Comparison of ENCODE assay signal across 13 cellular contexts in genomic region chr5:57243286-57244137, GRCh38.
A peak's percentile ranks its signal among the peaks of the same experiment; 100 is the strongest.
DNase-seq lines count a peak whose midpoint lies in the region; ATAC-seq and TF ChIP-seq lines count a peak whose summit lies in the region.
"Had no signal": no experiment of that assay in that cellular context is flagged by ENCODE, and none has a peak within 500 bp of the region (broad histone marks: within the 10 kb centered on the region; RNA-seq: fewer than 3 reads in every experiment).

No MANE protein-coding gene starts in this region.

- WGBS in heart left ventricle, 4 donors = 90 to 97% (median 94%) methylated on average over 6 of the region's 6 CpGs

- no peaks in the 10 kb centered on the region for H3K27me3 Mint-ChIP-seq in stimulated activated naive CD8-positive, alpha-beta T cell treated with anti-CD3 and anti-CD28 coated beads, Interleukin-15, Interleukin-2, amounts not matched to agents 100 ng/mL and 50 ng/mL, for 24 hours
- no peaks in the 10 kb centered on the region for H3K27me3 Mint-ChIP-seq in activated CD4-positive, alpha-beta memory T cell treated with anti-CD3 and anti-CD28 coated beads for 36 hours

- no peak for TF ChIP-seq POLR2A in heart left ventricle (IDR thresholded peaks at IDR 0.05)

- H3K4me1 Mint-ChIP-seq in stimulated activated naive CD8-positive, alpha-beta T cell treated with anti-CD3 and anti-CD28 coated beads, Interleukin-15, Interleukin-2, amounts not matched to agents 100 ng/mL and 50 ng/mL, for 24 hours (ENCODE audit: low read depth) = peaks cover 43% of the 10 kb centered on the region
- peaks cover 30% of the 10 kb centered on the region for H3K4me1 Mint-ChIP-seq in activated CD4-positive, alpha-beta memory T cell treated with anti-CD3 and anti-CD28 coated beads for 36 hours (ENCODE audit: low read depth)

- H3K9me3 ChIP-seq in upper lobe of right lung = no peaks in the 10 kb centered on the region
- no peaks in the 10 kb centered on the region for H3K9me3 ChIP-seq in heart left ventricle
- H3K9me3 ChIP-seq: lower lobe of right lung had no signal

- CTCF ChIA-PET in activated CD4-positive, alpha-beta memory T cell treated with anti-CD3 and anti-CD28 coated beads for 36 hours (lab: Charles Lee) = no interaction called here

- H3K4me1 ChIP-seq in upper lobe of right lung (no peaks in the 10 kb centered on the region), heart left ventricle (peaks cover 0 to 11% (median 0%) of the 10 kb centered on the region in 12 donors)

- H3K27me3 ChIP-seq in upper lobe of right lung = no peaks in the 10 kb centered on the region
- H3K27me3 ChIP-seq in heart left ventricle = no peaks in the 10 kb centered on the region

- no peak for DNase-seq in stimulated activated naive CD8-positive, alpha-beta T cell treated with anti-CD3 and anti-CD28 coated beads, Interleukin-15, Interleukin-2, amounts not matched to agents 100 U/mL and 50 U/mL, for 24 hours
- DNase-seq in activated CD4-positive, alpha-beta memory T cell treated with anti-CD3 and anti-CD28 coated beads for 36 hours = no peak
- DNase-seq in upper lobe of right lung (no peak), heart left ventricle (no peak), C1 segment of cervical spinal cord (lab: John Stamatoyannopoulos, UW) (no peak)
- DNase-seq: lower lobe of right lung; NCI-H446 treated with DMSO at 0.1 percent for 48 hours; stimulated activated CD4-positive, alpha-beta T cell treated with anti-CD3 and anti-CD28 coated beads, Interleukin-12 subunit alpha, Interleukin-12 subunit beta, amount 100 ng/mL, for 4 hours; substantia nigra had no signal

- no peak for ATAC-seq in stimulated activated naive CD8-positive, alpha-beta T cell treated with anti-CD3 and anti-CD28 coated beads, Interleukin-15, Interleukin-2, amounts not matched to agents 100 U/mL and 50 U/mL, for 24 hours
- peak; percentile 90 for ATAC-seq in HG02938 (IDR thresholded peaks at IDR 0.05; ENCODE audit: unreplicated experiment)
- peak; percentile 54 for ATAC-seq in upper lobe of right lung
- ATAC-seq in heart left ventricle = no peak
- ATAC-seq in GM19324 (IDR thresholded peaks at IDR 0.05; ENCODE audit: low FRiP score, unreplicated experiment) = no peak

- H3K36me3 ChIP-seq in upper lobe of right lung (peaks cover 28% of the 10 kb centered on the region), heart left ventricle (peaks cover 0 to 72% (median 43%) of the 10 kb centered on the region in 9 donors)

- H3K27ac Mint-ChIP-seq in stimulated activated naive CD8-positive, alpha-beta T cell treated with anti-CD3 and anti-CD28 coated beads, Interleukin-15, Interleukin-2, amounts not matched to agents 100 ng/mL and 50 ng/mL, for 24 hours = peak overlapping the region; percentile 50
- H3K27ac Mint-ChIP-seq in activated CD4-positive, alpha-beta memory T cell treated with anti-CD3 and anti-CD28 coated beads for 36 hours = peak overlapping the region; percentile 62

- H3K27ac ChIP-seq in upper lobe of right lung (no peak overlapping the region), heart left ventricle (no peak overlapping the region)
- H3K27ac ChIP-seq: C4-2B, lower lobe of right lung had no signal

- H3K9me3 Mint-ChIP-seq in stimulated activated naive CD8-positive, alpha-beta T cell treated with anti-CD3 and anti-CD28 coated beads, Interleukin-15, Interleukin-2, amounts not matched to agents 100 ng/mL and 50 ng/mL, for 24 hours = no peaks in the 10 kb centered on the region
- H3K9me3 Mint-ChIP-seq in activated CD4-positive, alpha-beta memory T cell treated with anti-CD3 and anti-CD28 coated beads for 36 hours = no peaks in the 10 kb centered on the region

- intact Hi-C loops in activated CD4-positive, alpha-beta memory T cell treated with anti-CD3 and anti-CD28 coated beads for 36 hours (cut with micrococcal nuclease) = no loop called here
- intact Hi-C loops in upper lobe of right lung (cut with DNase I) (no loop called here), heart left ventricle (cut with DNase I) (no loop called here)

- H3K4me3 Mint-ChIP-seq in stimulated activated naive CD8-positive, alpha-beta T cell treated with anti-CD3 and anti-CD28 coated beads, Interleukin-15, Interleukin-2, amounts not matched to agents 100 ng/mL and 50 ng/mL, for 24 hours = no peak overlapping the region
- H3K4me3 Mint-ChIP-seq in activated CD4-positive, alpha-beta memory T cell treated with anti-CD3 and anti-CD28 coated beads for 36 hours = no peak overlapping the region

- POLR2A ChIA-PET in activated CD4-positive, alpha-beta memory T cell treated with anti-CD3 and anti-CD28 coated beads for 36 hours (lab: Charles Lee) = no interaction called here

- peaks cover 67% of the 10 kb centered on the region for H3K36me3 Mint-ChIP-seq in stimulated activated naive CD8-positive, alpha-beta T cell treated with anti-CD3 and anti-CD28 coated beads, Interleukin-15, Interleukin-2, amounts not matched to agents 100 ng/mL and 50 ng/mL, for 24 hours (ENCODE audit: low read depth)
- H3K36me3 Mint-ChIP-seq in activated CD4-positive, alpha-beta memory T cell treated with anti-CD3 and anti-CD28 coated beads for 36 hours = peaks cover 43% of the 10 kb centered on the region

- TF ChIP-seq CTCF in upper lobe of right lung (IDR thresholded peaks at IDR 0.05) (no peak), heart left ventricle (IDR thresholded peaks at IDR 0.05) (no peak)

- H3K4me3 ChIP-seq in upper lobe of right lung = no peak overlapping the region
- H3K4me3 ChIP-seq in heart left ventricle = no peak overlapping the region
- H3K4me3 ChIP-seq: lower lobe of right lung had no signal

Comparison
In these comparisons a context has a peak if more than half of its experiments do, and no peak if none do; other contexts are left out.
1. ATAC-seq: peak in HG02938 (single experiment) and upper lobe of right lung (single experiment); none in stimulated activated naive CD8-positive, alpha-beta T cell treated with anti-CD3 and anti-CD28 coated beads, Interleukin-15, Interleukin-2, amounts not matched to agents 100 U/mL and 50 U/mL, for 24 hours (single experiment), heart left ventricle (0 of 4) and GM19324 (single experiment).